In the genomic region with DNA sequence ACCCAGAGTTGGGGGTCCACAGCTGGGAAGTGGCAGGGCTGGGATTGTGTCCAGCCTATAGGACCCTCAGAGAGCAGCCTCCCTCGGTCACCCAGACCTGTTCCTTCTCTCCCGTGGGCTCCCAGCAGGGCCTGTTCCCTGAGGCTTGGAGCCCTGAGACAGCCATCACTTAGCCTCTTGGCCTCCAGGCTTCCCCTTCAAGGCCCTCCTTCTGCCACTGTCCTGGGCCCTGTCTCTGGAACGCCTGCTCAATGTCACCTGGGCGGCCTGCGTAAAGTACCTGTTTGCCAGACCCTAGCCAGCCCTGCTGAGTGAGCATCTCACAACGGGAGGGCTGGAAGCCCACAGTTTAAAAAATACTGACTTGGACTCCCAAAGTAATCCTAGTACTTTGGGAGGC, we compare ENCODE assay signal across 17 cellular contexts. TPM values are rescaled to one million over a fixed set of nuclear protein-coding genes. Genes with fewer than 3 reads are reported as not detected.
DNase-seq lines count a peak whose midpoint lies in the region; ATAC-seq, FAIRE-seq and TF ChIP-seq lines count a peak whose summit lies in the region.
"Had no signal": no experiment of that assay in that cellular context is flagged by ENCODE, and none has a peak within 500 bp of the region (broad histone marks: within the 10 kb centered on the region; RNA-seq: fewer than 3 reads in every experiment).

No MANE protein-coding gene starts in this region.

- intact Hi-C loops in right lobe of liver (cut with DNase I): no loop called here
- intact Hi-C loops in HepG2 (cut with micrococcal nuclease; ENCODE audit: unreplicated experiment): no loop called here
- intact Hi-C loops in right cardiac atrium (cut with DNase I): no loop called here
- intact Hi-C loops in uterus (cut with DNase I; ENCODE audit: low total_unique reads): no loop called here

- H3K4me3 ChIP-seq in right lobe of liver: no peak overlapping the region
- no peak overlapping the region for H3K4me3 ChIP-seq in HepG2 (replicated peaks in 1 of 3; ENCODE audit: insufficient read depth in 1 of 3, low read depth in 2 of 3, low read length in 3 of 3)
- H3K4me3 ChIP-seq in right cardiac atrium (ENCODE audit: low read length): no peak overlapping the region
- H3K4me3 ChIP-seq in skeletal muscle tissue (ENCODE audit: low read length in 3 of 3): no peak overlapping the region
- H3K4me3 ChIP-seq in uterus: no peak overlapping the region
- H3K4me3 ChIP-seq: tibial artery had no signal

- H3K36me3 Mint-ChIP-seq in T-helper 17 cell (ENCODE audit: low read depth): peaks cover 3% of the 10 kb centered on the region
- H3K36me3 Mint-ChIP-seq: activated CD4-positive, alpha-beta memory T cell treated with anti-CD3 and anti-CD28 coated beads for 36 hours had no signal

- TF ChIP-seq CTCF in right lobe of liver (IDR thresholded peaks at IDR 0.05): no peak
- no peak for TF ChIP-seq CTCF in HepG2 (CRISPR knock-in tag; IDR thresholded peaks at IDR 0.05)
- no peak for TF ChIP-seq CTCF in uterus (IDR thresholded peaks at IDR 0.05)

- no TSS peak for BruUV-seq in HepG2 (replicated peaks; lab: Mats Ljungman, UMichigan)

- FAIRE-seq in HepG2 (lab: Jason Lieb, UNC): no peak
- FAIRE-seq: endometrium had no signal

- TF ChIP-seq RAD21 in HepG2 (CRISPR knock-in tag; IDR thresholded peaks at IDR 0.05): no peak

- H3K27ac ChIP-seq in right lobe of liver (no peak overlapping the region), HepG2 (ENCODE audit: extremely low read length, insufficient read depth, low read length) (no peak overlapping the region), right cardiac atrium (ENCODE audit: low read length) (peak overlapping the region; percentile 94), skeletal muscle tissue (ENCODE audit: low read depth, low read length) (peak overlapping the region; percentile 78), uterus (peak overlapping the region in 1 of 2 donors; percentile 46)
- H3K27ac ChIP-seq: tibial artery had no signal

- H3K4me3 Mint-ChIP-seq in T-helper 17 cell: no peak overlapping the region
- H3K4me3 Mint-ChIP-seq: activated CD4-positive, alpha-beta memory T cell treated with anti-CD3 and anti-CD28 coated beads for 36 hours; activated T-cell treated with anti-CD3 and anti-CD28 coated beads, Interleukin-2, amount 50 U/mL, for 72 hours; naive thymus-derived CD4-positive, alpha-beta T cell had no signal

- POLR2A ChIA-PET in HepG2 (lab: Yijun Ruan, JAX): no interaction called here

- peaks cover 33% of the 10 kb centered on the region for H3K27me3 Mint-ChIP-seq in T-helper 17 cell

- DNase-seq in right lobe of liver (peak in 2 of 3 donors; percentile 38 to 49), HepG2 (ENCODE audit: low spot score) (no peak), right cardiac atrium (peak in 1 of 3 donors; percentile 15), T-helper 17 cell (no peak), uterus (no peak)
- DNase-seq in stimulated activated CD4-positive, alpha-beta T cell treated with anti-CD3 and anti-CD28 coated beads, Interleukin-4, amount 100 ng/mL, for 24 hours: no peak
- DNase-seq: activated CD4-positive, alpha-beta memory T cell treated with anti-CD3 and anti-CD28 coated beads for 36 hours; activated T-cell treated with anti-CD3 and anti-CD28 coated beads, Interleukin-2, amount 50 U/mL, for 72 hours; central memory CD4-positive, alpha-beta T cell; GOT3; naive thymus-derived CD4-positive, alpha-beta T cell; NCI-H1048; tibial artery had no signal

- H3K27me3 ChIP-seq in right lobe of liver (no peaks in the 10 kb centered on the region), HepG2 (ENCODE audit: control insufficient read depth in 1 of 2, insufficient read depth in 2 of 2, low read length in 2 of 2) (peaks cover 4 to 25% of the 10 kb centered on the region in 2 experiments; a peak in 4 of 5 replicates), right cardiac atrium (ENCODE audit: control insufficient read depth, insufficient read depth) (no peaks in the 10 kb centered on the region), skeletal muscle tissue (ENCODE audit: control insufficient read depth in 3 of 3, insufficient read depth in 3 of 3, low read length in 3 of 3) (peaks cover 6 to 10% (median 9%) of the 10 kb centered on the region in 3 donors), uterus (no peaks in the 10 kb centered on the region)

- H3K4me1 ChIP-seq in right lobe of liver: peaks cover 0 to 8% (median 0%) of the 10 kb centered on the region in 4 donors
- peaks cover 47% of the 10 kb centered on the region for H3K4me1 ChIP-seq in HepG2 (ENCODE audit: insufficient read depth, low read length)
- H3K4me1 ChIP-seq in right cardiac atrium (ENCODE audit: control insufficient read depth, insufficient read depth, low read length): peaks cover 15% of the 10 kb centered on the region
- H3K4me1 ChIP-seq in skeletal muscle tissue (ENCODE audit: control insufficient read depth in 3 of 3, insufficient read depth in 3 of 3, low read length in 3 of 3): peaks cover 21 to 29% (median 25%) of the 10 kb centered on the region in 3 donors
- no peaks in the 10 kb centered on the region for H3K4me1 ChIP-seq in uterus

- no peak overlapping the region for H3K4me2 ChIP-seq in HepG2 (ENCODE audit: low read depth, low read length)

- H4K20me1 ChIP-seq in HepG2 (ENCODE audit: insufficient read depth, low read length): no peaks in the 10 kb centered on the region

- H2AFZ ChIP-seq in HepG2 (ENCODE audit: low read length): no peak overlapping the region

- H3K9ac ChIP-seq in HepG2 (ENCODE audit: insufficient read depth, low read depth, low read length): no peak overlapping the region
- H3K9ac ChIP-seq in skeletal muscle tissue (ENCODE audit: low read depth in 1 of 3, low read length in 3 of 3): no peak overlapping the region

- TF ChIP-seq POLR2A in right lobe of liver (IDR thresholded peaks at IDR 0.05) (no peak), HepG2 (IDR thresholded peaks at IDR 0.05; ENCODE audit: insufficient read depth in 1 of 2, low read depth in 2 of 2, low read length in 2 of 2) (no peak), uterus (IDR thresholded peaks at IDR 0.05) (no peak)

- H3K9me3 ChIP-seq in right lobe of liver: no peaks in the 10 kb centered on the region
- H3K9me3 ChIP-seq in HepG2 (ENCODE audit: low read length): no peaks in the 10 kb centered on the region
- H3K9me3 ChIP-seq in right cardiac atrium (ENCODE audit: control insufficient read depth, low read length): no peaks in the 10 kb centered on the region
- no peaks in the 10 kb centered on the region for H3K9me3 ChIP-seq in skeletal muscle tissue (ENCODE audit: control insufficient read depth in 3 of 3, low read length in 3 of 3)
- no peaks in the 10 kb centered on the region for H3K9me3 ChIP-seq in T-helper 17 cell (ENCODE audit: control insufficient read depth, low read length, poor library complexity, severe bottlenecking)
- no peaks in the 10 kb centered on the region for H3K9me3 ChIP-seq in uterus
- H3K9me3 ChIP-seq: tibial artery had no signal

- in situ Hi-C loops in HepG2 (cut with HindIII; ENCODE audit: extremely low pct_ligation_motif_present, low pct_unique_long_range_greater_than_20kb): no loop called here

- H3K27ac Mint-ChIP-seq in T-helper 17 cell: no peak overlapping the region
- H3K27ac Mint-ChIP-seq: activated CD4-positive, alpha-beta memory T cell treated with anti-CD3 and anti-CD28 coated beads for 36 hours; activated T-cell treated with anti-CD3 and anti-CD28 coated beads, Interleukin-2, amount 50 U/mL, for 72 hours had no signal

- WGBS in right lobe of liver (ENCODE audit: insufficient coverage, low coverage, low lambda C conversion rate, missing lambda C conversion rate): 93% methylated on average over 3 of the region's 6 CpGs
- WGBS in HepG2 (ENCODE audit: low lambda C conversion rate): 50% methylated on average over 2 of the region's 6 CpGs
- 87% methylated on average over 6 of the region's 6 CpGs for WGBS in right cardiac atrium

- H3K4me1 Mint-ChIP-seq in T-helper 17 cell: peaks cover 6% of the 10 kb centered on the region

- CTCF ChIA-PET in HepG2 (lab: Yijun Ruan, JAX; ENCODE audit: low intra/inter-chr PET ratio, low total read pairs): no interaction called here

- TF ChIP-seq EP300 in HepG2 (IDR thresholded peaks at IDR 0.05; ENCODE audit: low read depth in 2 of 2, low read length in 2 of 2) (no peak), HepG2 (CRISPR knock-in tag; IDR thresholded peaks at IDR 0.05; ENCODE audit: borderline replicate concordance) (no peak)

- H3K36me3 ChIP-seq in right lobe of liver (no peaks in the 10 kb centered on the region), HepG2 (replicated peaks in 1 of 2; ENCODE audit: control insufficient read depth in 1 of 2, insufficient read depth in 2 of 2, low read length in 2 of 2) (no peaks in the 10 kb centered on the region), skeletal muscle tissue (ENCODE audit: control insufficient read depth in 3 of 3, insufficient read depth in 3 of 3, low read length in 3 of 3) (no peaks in the 10 kb centered on the region), uterus (no peaks in the 10 kb centered on the region)
- H3K36me3 ChIP-seq: tibial artery had no signal

- ATAC-seq in right lobe of liver (no peak), HepG2 (no peak), right cardiac atrium (no peak), GM21390 (IDR thresholded peaks at IDR 0.05; ENCODE audit: unreplicated experiment) (no peak), T-helper 17 cell (no peak)
- ATAC-seq: activated T-cell treated with anti-CD3 and anti-CD28 coated beads, Interleukin-2, amount 50 U/mL, for 72 hours; naive thymus-derived CD4-positive, alpha-beta T cell had no signal

- no peaks in the 10 kb centered on the region for H3K79me2 ChIP-seq in HepG2 (ENCODE audit: insufficient read depth, low read length)

RNA-seq across cellular contexts. Expression of gene MGAT3, which starts 6.5 kb away (rescaled TPM):
- total RNA-seq in right lobe of liver (under 1 TPM in 5 of 6 experiments, not detected in 1; 0.05 to 0.38 (median 0.07) TPM), HepG2 (2016; rRNA removed; fragmentation: Illumina TruSeq; extraction: Trizol) (0.15 TPM in 1 of 2 replicates, not detected in the other), right cardiac atrium (10 to 100 TPM in 1 of 4 donors, 1 to 10 TPM in 3; 7.3 to 11.6 (median 9.6) TPM), skeletal muscle tissue (2.1 TPM), T-helper 17 cell (under 1 TPM; 0.25 to 0.96 TPM), uterus (10 to 100 TPM in 1 of 4 donors, 1 to 10 TPM in 1, under 1 TPM in 1, not detected in 1; 0.26 to 11.8 (median 9.5) TPM)
- not detected in 2 replicates for total RNA-seq in HepG2 (2016; cell fraction: cytosol; rRNA removed; fragmentation: Illumina TruSeq; extraction: Trizol; ENCODE audit: low read depth)
- total RNA-seq in HepG2 (2016; cell fraction: insoluble cytoplasmic fraction; rRNA removed; fragmentation: Illumina TruSeq; extraction: Trizol): 0.02 TPM in 1 of 2 replicates, not detected in the other
- not detected in 2 replicates for total RNA-seq in HepG2 (2016; cell fraction: membrane; rRNA removed; fragmentation: Illumina TruSeq; extraction: Trizol)
- total RNA-seq in HepG2 (2016; cell fraction: nucleus; rRNA removed; fragmentation: Illumina TruSeq; extraction: Trizol): not detected in 2 replicates
- polyA plus RNA-seq in HepG2 (2011; rRNA removed) (0.04 and 0.11 TPM in 2 replicates), right cardiac atrium (8.7 TPM)
- 0.03 and 0.11 TPM in 2 replicates for polyA plus RNA-seq in HepG2 (2011; cell fraction: cytosol; rRNA removed)
- 0.05 and 0.13 TPM in 2 replicates for polyA plus RNA-seq in HepG2 (2011; cell fraction: nucleus; rRNA removed)
- 0.08 and 0.09 TPM in 2 replicates for polyA plus RNA-seq in HepG2 (2012)
- polyA plus RNA-seq in HepG2 (2016; cell fraction: cytosol; fragmentation: Illumina TruSeq; extraction: Trizol; ENCODE audit: low read depth): not detected in 2 replicates
- not detected in 2 replicates for polyA plus RNA-seq in HepG2 (2016; cell fraction: insoluble cytoplasmic fraction; fragmentation: Illumina TruSeq; extraction: Trizol; ENCODE audit: low read depth)
- not detected in 2 replicates for polyA plus RNA-seq in HepG2 (2016; cell fraction: membrane; fragmentation: Illumina TruSeq; extraction: Trizol; ENCODE audit: low read depth)
- polyA plus RNA-seq in HepG2 (2016; cell fraction: nucleus; fragmentation: Illumina TruSeq; extraction: Trizol; ENCODE audit: insufficient read depth, low read depth): 0.11 TPM in 1 of 2 replicates, not detected in the other
- 0.10 and 0.33 TPM in 2 replicates for polyA minus RNA-seq in HepG2 (2011; rRNA and poly(A)+ RNA removed; ENCODE audit: low replicate concordance)
- 0.20 TPM in 1 of 2 replicates, not detected in the other for polyA minus RNA-seq in HepG2 (2011; cell fraction: cytosol; rRNA and poly(A)+ RNA removed)
- not detected in 2 replicates for polyA minus RNA-seq in HepG2 (2011; cell fraction: nucleus; rRNA and poly(A)+ RNA removed)
- total RNA-seq: pulmonary artery endothelial cell had no signal
- polyA plus RNA-seq: naive thymus-derived CD4-positive, alpha-beta T cell had no signal

RNA-seq across cellular contexts. Expression of gene MIEF1, which starts 38.8 kb away (rescaled TPM):
- total RNA-seq in right lobe of liver (10 to 100 TPM; 17.4 to 24.4 (median 21.5) TPM), HepG2 (2016; rRNA removed; fragmentation: Illumina TruSeq; extraction: Trizol) (34.8 and 41.4 TPM in 2 replicates), right cardiac atrium (10 to 100 TPM; 16.3 to 22.2 (median 18.7) TPM), skeletal muscle tissue (10.4 TPM), T-helper 17 cell (10 to 100 TPM; 16.9 to 22.7 TPM), uterus (10 to 100 TPM in 3 of 4 donors, 1 to 10 TPM in 1; 6.9 to 23.3 (median 20.6) TPM)
- 5.5 and 6.5 TPM in 2 replicates for total RNA-seq in HepG2 (2016; cell fraction: cytosol; rRNA removed; fragmentation: Illumina TruSeq; extraction: Trizol; ENCODE audit: low read depth)
- total RNA-seq in HepG2 (2016; cell fraction: insoluble cytoplasmic fraction; rRNA removed; fragmentation: Illumina TruSeq; extraction: Trizol): 33.7 and 36.8 TPM in 2 replicates
- 22.9 and 23.9 TPM in 2 replicates for total RNA-seq in HepG2 (2016; cell fraction: membrane; rRNA removed; fragmentation: Illumina TruSeq; extraction: Trizol)
- total RNA-seq in HepG2 (2016; cell fraction: nucleus; rRNA removed; fragmentation: Illumina TruSeq; extraction: Trizol): 26.2 and 27.8 TPM in 2 replicates
- polyA plus RNA-seq in HepG2 (2011; rRNA removed) (21.7 and 22.3 TPM in 2 replicates), right cardiac atrium (9.0 TPM)
- 19.7 and 20.6 TPM in 2 replicates for polyA plus RNA-seq in HepG2 (2011; cell fraction: cytosol; rRNA removed)
- 24.5 and 25.2 TPM in 2 replicates for polyA plus RNA-seq in HepG2 (2011; cell fraction: nucleus; rRNA removed)
- polyA plus RNA-seq in HepG2 (2012): 28.6 and 29.6 TPM in 2 replicates
- 2.6 and 3.1 TPM in 2 replicates for polyA plus RNA-seq in HepG2 (2016; cell fraction: cytosol; fragmentation: Illumina TruSeq; extraction: Trizol; ENCODE audit: low read depth)
- 31.2 and 35.5 TPM in 2 replicates for polyA plus RNA-seq in HepG2 (2016; cell fraction: insoluble cytoplasmic fraction; fragmentation: Illumina TruSeq; extraction: Trizol; ENCODE audit: low read depth)
- polyA plus RNA-seq in HepG2 (2016; cell fraction: membrane; fragmentation: Illumina TruSeq; extraction: Trizol; ENCODE audit: low read depth): 11.4 and 11.8 TPM in 2 replicates
- 32.6 and 32.8 TPM in 2 replicates for polyA plus RNA-seq in HepG2 (2016; cell fraction: nucleus; fragmentation: Illumina TruSeq; extraction: Trizol; ENCODE audit: insufficient read depth, low read depth)
- polyA minus RNA-seq in HepG2 (2011; rRNA and poly(A)+ RNA removed; ENCODE audit: low replicate concordance): 36.4 and 63.8 TPM in 2 replicates
- polyA minus RNA-seq in HepG2 (2011; cell fraction: cytosol; rRNA and poly(A)+ RNA removed): 19.3 and 21.8 TPM in 2 replicates
- polyA minus RNA-seq in HepG2 (2011; cell fraction: nucleus; rRNA and poly(A)+ RNA removed): 27.2 and 33.9 TPM in 2 replicates

RNA-seq across cellular contexts. Expression of gene ATF4, which starts 57.1 kb away (rescaled TPM):
- total RNA-seq in right lobe of liver (100 to 1,000 TPM; 114 to 187 (median 157) TPM), HepG2 (2016; rRNA removed; fragmentation: Illumina TruSeq; extraction: Trizol) (442 and 486 TPM in 2 replicates), right cardiac atrium (100 to 1,000 TPM; 156 to 254 (median 177) TPM), skeletal muscle tissue (136 TPM), T-helper 17 cell (100 to 1,000 TPM; 260 to 333 TPM), uterus (100 to 1,000 TPM; 105 to 351 (median 293) TPM)
- total RNA-seq in HepG2 (2016; cell fraction: cytosol; rRNA removed; fragmentation: Illumina TruSeq; extraction: Trizol; ENCODE audit: low read depth): 489 and 519 TPM in 2 replicates
- 409 and 471 TPM in 2 replicates for total RNA-seq in HepG2 (2016; cell fraction: insoluble cytoplasmic fraction; rRNA removed; fragmentation: Illumina TruSeq; extraction: Trizol)
- 1,028 and 1,060 TPM in 2 replicates for total RNA-seq in HepG2 (2016; cell fraction: membrane; rRNA removed; fragmentation: Illumina TruSeq; extraction: Trizol)
- 286 and 328 TPM in 2 replicates for total RNA-seq in HepG2 (2016; cell fraction: nucleus; rRNA removed; fragmentation: Illumina TruSeq; extraction: Trizol)
- polyA plus RNA-seq in HepG2 (2011; rRNA removed) (1,157 and 1,297 TPM in 2 replicates), right cardiac atrium (244 TPM)
- polyA plus RNA-seq in HepG2 (2011; cell fraction: cytosol; rRNA removed): 1,218 and 1,254 TPM in 2 replicates
- polyA plus RNA-seq in HepG2 (2011; cell fraction: nucleus; rRNA removed): 1,279 and 1,395 TPM in 2 replicates
- polyA plus RNA-seq in HepG2 (2012): 465 and 610 TPM in 2 replicates
- polyA plus RNA-seq in HepG2 (2016; cell fraction: cytosol; fragmentation: Illumina TruSeq; extraction: Trizol; ENCODE audit: low read depth): 745 and 811 TPM in 2 replicates
- 563 and 623 TPM in 2 replicates for polyA plus RNA-seq in HepG2 (2016; cell fraction: insoluble cytoplasmic fraction; fragmentation: Illumina TruSeq; extraction: Trizol; ENCODE audit: low read depth)
- polyA plus RNA-seq in HepG2 (2016; cell fraction: membrane; fragmentation: Illumina TruSeq; extraction: Trizol; ENCODE audit: low read depth): 1,265 and 1,282 TPM in 2 replicates
- 710 and 725 TPM in 2 replicates for polyA plus RNA-seq in HepG2 (2016; cell fraction: nucleus; fragmentation: Illumina TruSeq; extraction: Trizol; ENCODE audit: insufficient read depth, low read depth)
- polyA minus RNA-seq in HepG2 (2011; rRNA and poly(A)+ RNA removed; ENCODE audit: low replicate concordance): 242 and 314 TPM in 2 replicates
- polyA minus RNA-seq in HepG2 (2011; cell fraction: cytosol; rRNA and poly(A)+ RNA removed): 175 and 193 TPM in 2 replicates
- polyA minus RNA-seq in HepG2 (2011; cell fraction: nucleus; rRNA and poly(A)+ RNA removed): 213 and 242 TPM in 2 replicates

Comparison
In these comparisons a context has a peak if more than half of its experiments do, and no peak if none do; other contexts are left out.
1. DNase-seq: peak in right lobe of liver (2 of 3); none in HepG2 (single experiment), T-helper 17 cell (0 of 3), uterus (0 of 2) and stimulated activated CD4-positive, alpha-beta T cell treated with anti-CD3 and anti-CD28 coated beads, Interleukin-4, amount 100 ng/mL, for 24 hours (single experiment).
2. H3K27ac ChIP-seq: peak in right cardiac atrium (single experiment) and skeletal muscle tissue (single experiment); none in right lobe of liver (0 of 3) and HepG2 (single experiment).